In the genomic region with DNA sequence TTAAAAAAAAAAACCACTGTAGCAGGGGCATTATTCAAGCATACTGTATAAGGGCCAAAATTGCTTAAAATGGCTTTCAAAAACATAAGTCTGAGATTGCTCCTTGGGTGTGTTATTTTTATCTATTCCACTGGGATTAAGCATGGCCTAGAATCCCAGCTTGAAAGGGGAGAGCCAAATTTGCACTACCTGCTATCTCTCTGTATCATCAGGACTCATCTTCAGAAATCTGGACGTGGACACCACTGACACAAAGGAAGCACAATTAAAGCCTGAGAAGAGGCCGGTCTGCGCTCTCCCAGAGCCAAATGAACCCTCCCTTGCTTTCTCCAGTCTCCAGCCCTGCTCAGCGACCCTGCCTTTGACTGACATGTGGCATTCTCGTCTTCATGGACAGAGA, we compare ENCODE assay signal across 24 cellular contexts.
DNase-seq lines count a peak whose midpoint lies in the region; ATAC-seq and TF ChIP-seq lines count a peak whose summit lies in the region.
"Had no signal": no experiment of that assay in that cellular context is flagged by ENCODE, and none has a peak within 500 bp of the region (broad histone marks: within the 10 kb centered on the region; RNA-seq: fewer than 3 reads in every experiment).

No MANE protein-coding gene starts in this region.

- no peak for DNase-seq in Right ventricle myocardium inferior (ENCODE audit: missing footprints)
- no peak for DNase-seq in cardiac septum (ENCODE audit: low spot score)
- DNase-seq in cerebellar cortex (ENCODE audit: low spot score), result peak; percentile 57
- DNase-seq in neural crest cell (ENCODE audit: low read depth, low spot score), result no peak
- DNase-seq in glomerular visceral epithelial cell (ENCODE audit: extremely low spot score), result no peak
- DNase-seq in NCI-H2227 (lab: John Stamatoyannopoulos, UW; ENCODE audit: unreplicated experiment), result no peak
- DNase-seq in activated CD8-positive, alpha-beta memory T cell treated with anti-CD3 and anti-CD28 coated beads, Interleukin-2, amount 50 U/mL, for 48 hours, result no peak
- DNase-seq in endodermal cell, result no peak
- DNase-seq: GF-D8; H9; HFFc6; KBM-7; NCI-H1092 treated with DMSO at 0.1 percent for 48 hours; NCI-H146; NCI-H2029 treated with DMSO at 0.1 percent for 48 hours; NCI-H345; NCI-H524; NCI-H774; NK-92 treated with Interleukin-12 subunit alpha and Interleukin-12 subunit beta, amount 100 ng/mL, for 24 hours had no signal

- H3K9me3 Mint-ChIP-seq in neural crest cell (peaks cover 4% of the 10 kb centered on the region), endodermal cell (no peaks in the 10 kb centered on the region)
- H3K9me3 Mint-ChIP-seq: H9 had no signal

- no peak overlapping the region for H3K9ac ChIP-seq in endodermal cell (ENCODE audit: extremely low read depth, low read length, poor library complexity, severe bottlenecking)
- H3K9ac ChIP-seq: GM23248 had no signal

- H3K36me3 Mint-ChIP-seq in neural crest cell (ENCODE audit: low read depth) (no peaks in the 10 kb centered on the region), endodermal cell (ENCODE audit: low read depth) (no peaks in the 10 kb centered on the region)
- H3K36me3 Mint-ChIP-seq: CD14-positive monocyte had no signal

- H3K4me3 Mint-ChIP-seq in neural crest cell (peak overlapping the region; percentile 41), endodermal cell (no peak overlapping the region)
- H3K4me3 Mint-ChIP-seq: CD14-positive monocyte, H9, HFFc6 had no signal

- intact Hi-C loops in Right ventricle myocardium inferior (cut with DNase I), result no loop called here
- intact Hi-C loops in cardiac septum (cut with DNase I), result no loop called here

- H3K27ac ChIP-seq in endodermal cell (ENCODE audit: low read depth, low read length), result no peak overlapping the region
- H3K27ac ChIP-seq: 22Rv1, GM23248, SJCRH30 had no signal

- peak overlapping the region; percentile 95 for H3K27ac Mint-ChIP-seq in neural crest cell (ENCODE audit: unreplicated experiment)
- H3K27ac Mint-ChIP-seq in endodermal cell, result no peak overlapping the region
- H3K27ac Mint-ChIP-seq: CD14-positive monocyte, H9, HFFc6 had no signal

- H3K27me3 Mint-ChIP-seq in neural crest cell (ENCODE audit: low read depth), result no peaks in the 10 kb centered on the region
- peaks cover 31% of the 10 kb centered on the region for H3K27me3 Mint-ChIP-seq in endodermal cell (ENCODE audit: insufficient read depth)

- peak; percentile 31 for ATAC-seq in Right ventricle myocardium inferior
- ATAC-seq: Panc1 had no signal

- no peaks in the 10 kb centered on the region for H3K36me3 ChIP-seq in endodermal cell (ENCODE audit: control insufficient read depth, insufficient read depth, low read length)
- H3K36me3 ChIP-seq: SJCRH30 had no signal

- no peak overlapping the region for H3K4me3 ChIP-seq in endodermal cell (ENCODE audit: low read length)
- H3K4me3 ChIP-seq: GM23248, SJCRH30 had no signal

- TF ChIP-seq CTCF in neural crest cell (conservative IDR thresholded peaks at IDR 0.05), result no peak
- no peak for TF ChIP-seq CTCF in endodermal cell (conservative IDR thresholded peaks at IDR 0.05)

- H3K9me3 ChIP-seq in endodermal cell (ENCODE audit: control insufficient read depth, low read length), result no peaks in the 10 kb centered on the region
- H3K9me3 ChIP-seq: SJCRH30 had no signal

- 83 to 90% methylated on average over 4 to 5 of the region's 5 CpGs for WGBS in endodermal cell (ENCODE audit: insufficient coverage in 1 of 2, insufficient read length in 1 of 2), 2 experiments

- H3K4me1 ChIP-seq in endodermal cell (ENCODE audit: control insufficient read depth, insufficient read depth, low read length), result peaks cover 11% of the 10 kb centered on the region

- H3K4me1 Mint-ChIP-seq in neural crest cell (peaks cover 56% of the 10 kb centered on the region), endodermal cell (peaks cover 25% of the 10 kb centered on the region)

- H3K27me3 ChIP-seq in endodermal cell (ENCODE audit: control insufficient read depth, insufficient read depth, low read length, poor library complexity, severe bottlenecking), result no peaks in the 10 kb centered on the region
- H3K27me3 ChIP-seq: SJCRH30 had no signal
